In genomic region chr6:106884576-106884975, GRCh38 we compare ENCODE assay signal across 2 cellular contexts.
TF ChIP-seq lines count a peak whose summit lies in the region.

No MANE protein-coding gene starts in this region.

TF ChIP-seq in WTC11, 78 proteins besides CTCF, POLR2A, EP300 and RAD21:
- no peak for TF ChIP-seq PRDM15 (CRISPR knock-in tag; IDR thresholded peaks at IDR 0.05)
- TF ChIP-seq EMX1 (CRISPR knock-in tag; IDR thresholded peaks at IDR 0.05): no peak
- TF ChIP-seq SOX15 (CRISPR knock-in tag; IDR thresholded peaks at IDR 0.05): no peak
- no peak for TF ChIP-seq USF1 (CRISPR knock-in tag; IDR thresholded peaks at IDR 0.05)
- TF ChIP-seq, protein P1, sequence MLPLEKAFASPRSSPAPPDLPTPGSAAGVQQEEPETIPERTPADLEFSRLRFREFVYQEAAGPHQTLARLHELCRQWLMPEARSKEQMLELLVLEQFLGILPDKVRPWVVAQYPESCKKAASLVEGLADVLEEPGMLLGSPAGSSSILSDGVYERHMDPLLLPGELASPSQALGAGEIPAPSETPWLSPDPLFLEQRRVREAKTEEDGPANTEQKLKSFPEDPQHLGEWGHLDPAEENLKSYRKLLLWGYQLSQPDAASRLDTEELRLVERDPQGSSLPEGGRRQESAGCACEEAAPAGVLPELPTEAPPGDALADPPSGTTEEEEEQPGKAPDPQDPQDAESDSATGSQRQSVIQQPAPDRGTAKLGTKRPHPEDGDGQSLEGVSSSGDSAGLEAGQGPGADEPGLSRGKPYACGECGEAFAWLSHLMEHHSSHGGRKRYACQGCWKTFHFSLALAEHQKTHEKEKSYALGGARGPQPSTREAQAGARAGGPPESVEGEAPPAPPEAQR (CRISPR knock-in tag; IDR thresholded peaks at IDR 0.05): no peak
- no peak for TF ChIP-seq ZBTB43 (CRISPR knock-in tag; IDR thresholded peaks at IDR 0.05)
- no peak for TF ChIP-seq ESRRA (CRISPR knock-in tag; IDR thresholded peaks at IDR 0.05; ENCODE audit: borderline replicate concordance)
- no peak for TF ChIP-seq NR3C1 (CRISPR knock-in tag; conservative IDR thresholded peaks at IDR 0.05; ENCODE audit: low read depth)
- no peak for TF ChIP-seq IRF1 (CRISPR knock-in tag; IDR thresholded peaks at IDR 0.05)

TF ChIP-seq in SK-N-SH treated with all-trans-retinoic acid at 6 μM for 48 hours, 23 proteins besides CTCF, POLR2A, EP300 and RAD21 (continued from another document):
- TF ChIP-seq TCF4 (CRISPR knock-in tag; IDR thresholded peaks at IDR 0.05; ENCODE audit: borderline replicate concordance) (no peak), ZNF8 (CRISPR knock-in tag; IDR thresholded peaks at IDR 0.05) (no peak), SNAI2 (CRISPR knock-in tag; IDR thresholded peaks at IDR 0.05) (no peak), PPARA (CRISPR knock-in tag; IDR thresholded peaks at IDR 0.05; ENCODE audit: borderline replicate concordance) (no peak), ARNTL (CRISPR knock-in tag; IDR thresholded peaks at IDR 0.05; ENCODE audit: borderline replicate concordance, low read depth) (no peak), ZNF565 (CRISPR knock-in tag; conservative IDR thresholded peaks at IDR 0.05; ENCODE audit: low read depth) (no peak), GLIS3 (CRISPR knock-in tag; IDR thresholded peaks at IDR 0.05) (no peak), RARB (CRISPR knock-in tag; IDR thresholded peaks at IDR 0.05) (no peak)
- TF ChIP-seq, protein P2, sequence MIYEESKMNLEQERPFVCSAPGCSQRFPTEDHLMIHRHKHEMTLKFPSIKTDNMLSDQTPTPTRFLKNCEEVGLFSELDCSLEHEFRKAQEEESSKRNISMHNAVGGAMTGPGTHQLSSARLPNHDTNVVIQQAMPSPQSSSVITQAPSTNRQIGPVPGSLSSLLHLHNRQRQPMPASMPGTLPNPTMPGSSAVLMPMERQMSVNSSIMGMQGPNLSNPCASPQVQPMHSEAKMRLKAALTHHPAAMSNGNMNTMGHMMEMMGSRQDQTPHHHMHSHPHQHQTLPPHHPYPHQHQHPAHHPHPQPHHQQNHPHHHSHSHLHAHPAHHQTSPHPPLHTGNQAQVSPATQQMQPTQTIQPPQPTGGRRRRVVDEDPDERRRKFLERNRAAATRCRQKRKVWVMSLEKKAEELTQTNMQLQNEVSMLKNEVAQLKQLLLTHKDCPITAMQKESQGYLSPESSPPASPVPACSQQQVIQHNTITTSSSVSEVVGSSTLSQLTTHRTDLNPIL (CRISPR knock-in tag; IDR thresholded peaks at IDR 0.05; ENCODE audit: low read depth): no peak
